8 cellular contexts compared by ENCODE assay signal in the genomic region with DNA sequence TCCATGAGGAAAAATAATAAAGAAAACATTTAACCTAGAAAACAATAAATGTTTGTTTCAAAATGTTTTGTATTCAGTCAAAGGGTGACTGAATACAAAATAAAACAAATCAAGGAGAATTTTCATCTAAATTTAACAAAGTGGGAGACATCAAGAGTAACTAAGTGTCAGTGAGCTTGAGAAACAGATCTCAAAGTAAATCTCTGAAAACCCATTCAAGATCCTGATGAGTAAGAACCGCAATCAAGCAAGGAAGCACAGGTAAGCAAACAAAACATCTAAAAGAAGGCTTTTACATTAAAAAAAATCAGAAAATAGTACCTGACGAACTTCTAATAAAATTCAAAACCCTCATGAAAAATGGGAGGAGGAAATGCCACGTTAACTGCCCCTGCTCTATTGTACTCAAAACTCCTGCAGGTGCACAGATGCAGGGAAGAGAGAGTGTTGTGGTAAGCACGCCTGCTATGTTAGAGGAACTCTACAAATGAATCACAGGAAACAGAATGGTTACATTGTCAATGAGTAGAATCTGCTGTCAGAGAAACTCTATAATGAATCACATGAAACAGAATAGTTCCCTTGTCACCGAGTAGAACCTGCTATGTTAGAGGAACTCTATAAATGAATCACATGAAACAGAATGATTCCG.
DNase-seq lines count a peak whose midpoint lies in the region; ATAC-seq lines count a peak whose summit lies in the region.
"Not testable (repeated sequence)": the region's sequence is repeated elsewhere in the genome, so short reads cannot be mapped to it uniquely, and the experiment has no call there.

No MANE protein-coding gene starts in this region.

- H3K36me3 ChIP-seq in KOPT-K1 (ENCODE audit: insufficient read depth, low read length) = not testable (repeated sequence)

- H3K4me3 Mint-ChIP-seq in activated T-helper 17 cell treated with anti-CD3 and anti-CD28 coated beads, Interleukin-2, amount 50 U/mL, for 72 hours = peak overlapping the region; percentile 2

- ATAC-seq in GM18909 (IDR thresholded peaks at IDR 0.05; ENCODE audit: poor library complexity, unreplicated experiment) (peak; percentile 60), HG02610 (IDR thresholded peaks at IDR 0.05; ENCODE audit: unreplicated experiment) (peak; percentile 83), HG03175 (IDR thresholded peaks at IDR 0.05; ENCODE audit: unreplicated experiment) (peak; percentile 78)
- ATAC-seq in activated T-helper 17 cell treated with anti-CD3 and anti-CD28 coated beads, Interleukin-2, amount 50 U/mL, for 72 hours (replicated peaks) = peak; percentile 97

- DNase-seq in DMS153 (lab: John Stamatoyannopoulos, UW) (peak; percentile 40), SW480 (ENCODE audit: low spot score) (peak; percentile 6)
- peak; percentile 4 for DNase-seq in stimulated activated CD4-positive, alpha-beta T cell treated with anti-CD3 and anti-CD28 coated beads, Interleukin-1b, Interleukin-23, amount 100 ng/mL, for 48 hours

- not testable (repeated sequence) for H3K4me1 Mint-ChIP-seq in activated T-helper 17 cell treated with anti-CD3 and anti-CD28 coated beads, Interleukin-2, amount 50 U/mL, for 72 hours

- not testable (repeated sequence) for H3K9me3 ChIP-seq in KOPT-K1 (ENCODE audit: insufficient read depth, low read length, poor library complexity, severe bottlenecking)

- H3K9me3 Mint-ChIP-seq in activated T-helper 17 cell treated with anti-CD3 and anti-CD28 coated beads, Interleukin-2, amount 50 U/mL, for 72 hours = not testable (repeated sequence)

- H3K27ac ChIP-seq in KOPT-K1 (ENCODE audit: low read depth, low read length, poor library complexity, severe bottlenecking) = peak overlapping the region; percentile 31

- H3K27me3 Mint-ChIP-seq in activated T-helper 17 cell treated with anti-CD3 and anti-CD28 coated beads, Interleukin-2, amount 50 U/mL, for 72 hours = not testable (repeated sequence)

- not testable (repeated sequence) for H3K36me3 Mint-ChIP-seq in activated T-helper 17 cell treated with anti-CD3 and anti-CD28 coated beads, Interleukin-2, amount 50 U/mL, for 72 hours (ENCODE audit: low read depth)

- not testable (repeated sequence) for H3K27ac Mint-ChIP-seq in activated T-helper 17 cell treated with anti-CD3 and anti-CD28 coated beads, Interleukin-2, amount 50 U/mL, for 72 hours

Comparison
In these comparisons a context has a peak if more than half of its experiments do, and no peak if none do; other contexts are left out.
1. Peak in every context shown above with its lines: DNase-seq, ATAC-seq and H3K27ac ChIP-seq.